ENCODE assay signal across 1 cellular context in genomic region chr15:36803773-36804172, GRCh38.
TF ChIP-seq lines count a peak whose summit lies in the region.

No MANE protein-coding gene starts in this region.

TF ChIP-seq in GM23338, 12 proteins besides CTCF, POLR2A, EP300 and RAD21 (continued from another document):
- TF ChIP-seq ZNF462 (CRISPR knock-in tag; IDR thresholded peaks at IDR 0.05) (no peak), POLR2AphosphoS5 (IDR thresholded peaks at IDR 0.05; ENCODE audit: low read depth) (no peak), ZNF114 (CRISPR knock-in tag; IDR thresholded peaks at IDR 0.05) (no peak), STAT1 (IDR thresholded peaks at IDR 0.05; ENCODE audit: unreplicated experiment) (no peak), ZNF331 (CRISPR knock-in tag; IDR thresholded peaks at IDR 0.05; ENCODE audit: low read depth) (no peak)
